Comparison of ENCODE assay signal across 13 cellular contexts in genomic region chr4:42643685-42644084, GRCh38. TPM values are rescaled to one million over a fixed set of nuclear protein-coding genes. Genes with fewer than 3 reads are reported as not detected.
DNase-seq lines count a peak whose midpoint lies in the region; ATAC-seq, FAIRE-seq and TF ChIP-seq lines count a peak whose summit lies in the region.
"Had no signal": no experiment of that assay in that cellular context is flagged by ENCODE, and none has a peak within 500 bp of the region (broad histone marks: within the 10 kb centered on the region; RNA-seq: fewer than 3 reads in every experiment).

No MANE protein-coding gene starts in this region.

- H3K27me3 Mint-ChIP-seq in activated CD8-positive, alpha-beta memory T cell treated with anti-CD3 and anti-CD28 coated beads, Interleukin-2, amount 10 ng/mL, durations not matched to agents 7 days and 5 days = no peaks in the 10 kb centered on the region
- no peaks in the 10 kb centered on the region for H3K27me3 Mint-ChIP-seq in stimulated activated naive CD8-positive, alpha-beta T cell treated with anti-CD3 and anti-CD28 coated beads, Interleukin-15, amount 100 ng/mL, for 72 hours
- H3K27me3 Mint-ChIP-seq: type B pancreatic cell had no signal

- H3K9me3 Mint-ChIP-seq in activated CD8-positive, alpha-beta memory T cell treated with anti-CD3 and anti-CD28 coated beads, Interleukin-2, amount 10 ng/mL, durations not matched to agents 7 days and 5 days (ENCODE audit: low read depth) = no peaks in the 10 kb centered on the region
- H3K9me3 Mint-ChIP-seq in stimulated activated naive CD8-positive, alpha-beta T cell treated with anti-CD3 and anti-CD28 coated beads, Interleukin-15, amount 100 ng/mL, for 72 hours = no peaks in the 10 kb centered on the region
- H3K9me3 Mint-ChIP-seq: type B pancreatic cell had no signal

- H3K4me3 ChIP-seq in OCI-LY7 (ENCODE audit: low read depth, low read length, poor library complexity, severe bottlenecking) = peak overlapping the region; percentile 65

- POLR2A ChIA-PET in OCI-LY7 (lab: Charles Lee) = interaction anchor here (0.5 to 9.4 kb wide), 9 partner anchors 7 to 492 kb away, joined by 3 to 132 read pairs (median 4); partner anchors contain the start of gene ATP8A1

- H3K79me2 ChIP-seq in OCI-LY7 (ENCODE audit: insufficient read depth, low read depth, low read length) = peaks cover 100% of the 10 kb centered on the region

- H3K9me2 ChIP-seq in OCI-LY7 (ENCODE audit: insufficient read depth, low read length) = no peaks in the 10 kb centered on the region

- peak overlapping the region; percentile 99 for H3K27ac ChIP-seq in OCI-LY7 (ENCODE audit: low read depth, low read length, poor library complexity, severe bottlenecking)

- FAIRE-seq in RCC 7860 (lab: Jason Lieb, UNC) = no peak
- FAIRE-seq: colon had no signal

- no peaks in the 10 kb centered on the region for H4K20me1 ChIP-seq in OCI-LY7 (ENCODE audit: insufficient read depth, low read length)

- peaks cover 2% of the 10 kb centered on the region for H3K36me3 Mint-ChIP-seq in activated CD8-positive, alpha-beta memory T cell treated with anti-CD3 and anti-CD28 coated beads, Interleukin-2, amount 10 ng/mL, durations not matched to agents 7 days and 5 days
- H3K36me3 Mint-ChIP-seq: type B pancreatic cell had no signal

- intact Hi-C loops in OCI-LY7 (cut with micrococcal nuclease; ENCODE audit: unreplicated experiment) = loop anchor here (1.0 to 5.0 kb wide), 2 partner anchors 13 to 1651 kb away; no protein-coding TSS in a partner anchor

- CTCF ChIA-PET in activated CD8-positive, alpha-beta memory T cell treated with anti-CD3 and anti-CD28 coated beads, Interleukin-2, amount 10 ng/mL, durations not matched to agents 7 days and 5 days (lab: Charles Lee) = interaction anchor here (0.8 kb wide), 1 partner anchor 28 kb away, joined by 3 read pairs; no protein-coding TSS in a partner anchor
- CTCF ChIA-PET in OCI-LY7 (lab: Charles Lee; ENCODE audit: unreplicated experiment) = interaction anchor here (1.3 kb wide), 1 partner anchor 8 kb away, joined by 3 read pairs; no protein-coding TSS in a partner anchor

- DNase-seq in activated CD8-positive, alpha-beta memory T cell treated with anti-CD3 and anti-CD28 coated beads, Interleukin-2, amount 10 ng/mL, durations not matched to agents 7 days and 5 days = no peak
- no peak for DNase-seq in activated CD8-positive, alpha-beta memory T cell treated with anti-CD3 and anti-CD28 coated beads, Interleukin-2, amount 50 U/mL, for 48 hours
- DNase-seq in OCI-LY7 (ENCODE audit: low spot score) (peak; percentile 94), occipital lobe (lab: John Stamatoyannopoulos, UW) (no peak), RCC 7860 (ENCODE audit: low spot score) (no peak)
- DNase-seq in stimulated activated naive CD8-positive, alpha-beta T cell treated with anti-CD3 and anti-CD28 coated beads, Interleukin-15, amount 100 ng/mL, for 72 hours = no peak
- DNase-seq: 8988T; activated CD4-positive, alpha-beta T cell treated with anti-CD3 and anti-CD28 coated beads, Interleukin-2, amount 50 U/mL, for 1 hour; H7 had no signal

- peak overlapping the region; percentile 80 for H3K4me2 ChIP-seq in OCI-LY7 (ENCODE audit: low read length)

- no TSS peak for BruUV-seq in OCI-LY7 (replicated peaks; lab: Mats Ljungman, UMichigan)

- peaks cover 69% of the 10 kb centered on the region for H3K4me1 Mint-ChIP-seq in activated CD8-positive, alpha-beta memory T cell treated with anti-CD3 and anti-CD28 coated beads, Interleukin-2, amount 10 ng/mL, durations not matched to agents 7 days and 5 days
- peaks cover 75% of the 10 kb centered on the region for H3K4me1 Mint-ChIP-seq in stimulated activated naive CD8-positive, alpha-beta T cell treated with anti-CD3 and anti-CD28 coated beads, Interleukin-15, amount 100 ng/mL, for 72 hours

- peak; percentile 53 for ATAC-seq in activated CD8-positive, alpha-beta memory T cell treated with anti-CD3 and anti-CD28 coated beads, Interleukin-2, amount 10 ng/mL, durations not matched to agents 7 days and 5 days
- peak; percentile 60 for ATAC-seq in HG02884 (IDR thresholded peaks at IDR 0.05; ENCODE audit: unreplicated experiment)
- ATAC-seq in stimulated activated naive CD8-positive, alpha-beta T cell treated with anti-CD3 and anti-CD28 coated beads, Interleukin-15, amount 100 ng/mL, for 72 hours = peak; percentile 29
- ATAC-seq in SK-N-SH treated with all-trans-retinoic acid at 6 μM for 48 hours = no peak

- TF ChIP-seq CTCF in OCI-LY7 (conservative IDR thresholded peaks at IDR 0.05; ENCODE audit: low read length) = no peak

- H3K36me3 ChIP-seq in OCI-LY7 (ENCODE audit: insufficient read depth, low read length) = peaks cover 13% of the 10 kb centered on the region; the same call in 1 of the 2 replicates

- H3K9me3 ChIP-seq in OCI-LY7 (ENCODE audit: low read length) = no peaks in the 10 kb centered on the region

- H3K4me1 ChIP-seq in OCI-LY7 (ENCODE audit: insufficient read depth, low read length, poor library complexity, severe bottlenecking) = peaks cover 97% of the 10 kb centered on the region

- no peak overlapping the region for H2AFZ ChIP-seq in OCI-LY7 (ENCODE audit: low read length)

- H3K4me3 Mint-ChIP-seq in activated CD8-positive, alpha-beta memory T cell treated with anti-CD3 and anti-CD28 coated beads, Interleukin-2, amount 10 ng/mL, durations not matched to agents 7 days and 5 days = peak overlapping the region; percentile 10
- peak overlapping the region in 1 of 2 donors; percentile 34 for H3K4me3 Mint-ChIP-seq in stimulated activated naive CD8-positive, alpha-beta T cell treated with anti-CD3 and anti-CD28 coated beads, Interleukin-15, amount 100 ng/mL, for 72 hours
- H3K4me3 Mint-ChIP-seq: type B pancreatic cell had no signal

- peak overlapping the region; percentile 47 for H3K27ac Mint-ChIP-seq in activated CD8-positive, alpha-beta memory T cell treated with anti-CD3 and anti-CD28 coated beads, Interleukin-2, amount 10 ng/mL, durations not matched to agents 7 days and 5 days
- no peak overlapping the region for H3K27ac Mint-ChIP-seq in stimulated activated naive CD8-positive, alpha-beta T cell treated with anti-CD3 and anti-CD28 coated beads, Interleukin-15, amount 100 ng/mL, for 72 hours

TF ChIP-seq in SK-N-SH treated with all-trans-retinoic acid at 6 μM for 48 hours, 23 proteins besides CTCF, POLR2A, EP300 and RAD21:
- TF ChIP-seq GLIS3 (CRISPR knock-in tag; IDR thresholded peaks at IDR 0.05) = no peak
- TF ChIP-seq PATZ1 (CRISPR knock-in tag; IDR thresholded peaks at IDR 0.05; ENCODE audit: borderline replicate concordance) = no peak
TF ChIP-seq in SK-N-SH treated with all-trans-retinoic acid at 6 μM for 48 hours: peak in this region for 0.

RNA-seq across cellular contexts. Expression of gene ATP8A1, which starts 13.2 kb away (rescaled TPM):
- 10 to 100 TPM; 31.3 to 43.8 TPM for total RNA-seq in activated CD8-positive, alpha-beta memory T cell treated with anti-CD3 and anti-CD28 coated beads, Interleukin-2, amount 10 ng/mL, durations not matched to agents 7 days and 5 days
- total RNA-seq in OCI-LY7 (2014; rRNA removed; shearing (Covaris generic)) = 76.7 and 80.0 TPM in 2 replicates
- total RNA-seq in OCI-LY7 (2022) = 141 and 149 TPM in 2 replicates
- total RNA-seq in occipital lobe = 239 TPM
